In the genomic region with DNA sequence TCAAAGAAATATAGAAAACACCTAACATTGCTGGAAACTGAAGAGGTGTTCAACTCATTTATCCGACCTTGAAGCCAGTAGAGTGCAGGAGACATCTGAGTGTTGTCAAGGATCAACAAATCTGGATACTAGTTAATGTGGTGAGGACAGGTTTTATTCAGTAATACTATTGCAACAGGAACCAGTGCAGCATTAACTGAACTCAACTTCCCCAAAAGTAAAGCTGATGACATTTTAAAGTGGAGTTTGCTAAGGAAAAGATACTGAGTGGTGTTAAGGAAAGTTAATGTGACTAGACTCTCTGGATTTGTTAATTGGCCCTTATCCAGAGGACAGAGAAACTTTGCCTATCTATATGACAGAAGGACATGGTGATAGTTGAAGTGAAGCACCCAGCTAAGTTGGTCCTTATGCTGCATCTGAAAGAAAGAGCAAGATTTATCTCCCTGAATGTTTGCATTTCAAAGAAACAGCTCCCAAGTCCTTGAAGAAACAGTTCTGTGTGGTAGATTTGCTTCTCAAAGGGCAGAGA, we compare ENCODE assay signal across 22 cellular contexts. TPM values are rescaled to one million over a fixed set of nuclear protein-coding genes. Genes with fewer than 3 reads are reported as not detected.
A peak's percentile ranks its signal among the peaks of the same experiment; 100 is the strongest.
DNase-seq lines count a peak whose midpoint lies in the region; ATAC-seq and TF ChIP-seq lines count a peak whose summit lies in the region.
"Had no signal": no experiment of that assay in that cellular context is flagged by ENCODE, and none has a peak within 500 bp of the region (broad histone marks: within the 10 kb centered on the region; RNA-seq: fewer than 3 reads in every experiment).

No MANE protein-coding gene starts in this region.

- H3K36me3 ChIP-seq in HUES6 (ENCODE audit: control insufficient read depth, insufficient read depth, low read length): no peaks in the 10 kb centered on the region
- H3K36me3 ChIP-seq: heart left ventricle had no signal

- no peaks in the 10 kb centered on the region for H3K36me3 Mint-ChIP-seq in WTC11
- no peaks in the 10 kb centered on the region for H3K36me3 Mint-ChIP-seq in activated CD4-positive, alpha-beta T cell treated with anti-CD3 and anti-CD28 coated beads for 36 hours (ENCODE audit: low read depth)
- no peaks in the 10 kb centered on the region for H3K36me3 Mint-ChIP-seq in activated CD8-positive, alpha-beta T cell treated with anti-CD3 and anti-CD28 coated beads for 36 hours (ENCODE audit: low read depth)
- H3K36me3 Mint-ChIP-seq: mesothelial cell of epicardium had no signal

- H3K27me3 ChIP-seq in HUES6 (ENCODE audit: control insufficient read depth, insufficient read depth, low read length): no peaks in the 10 kb centered on the region
- H3K27me3 ChIP-seq: heart left ventricle had no signal

- intact Hi-C loops in sciatic nerve (cut with DNase I): no loop called here
- intact Hi-C loops in activated CD4-positive, alpha-beta T cell treated with anti-CD3 and anti-CD28 coated beads for 36 hours (cut with DNase I, micrococcal nuclease): no loop called here
- intact Hi-C loops in activated CD8-positive, alpha-beta T cell treated with anti-CD3 and anti-CD28 coated beads for 36 hours (cut with micrococcal nuclease): loop anchor here (10.0 kb wide), 2 partner anchors 186 to 386 kb away; no protein-coding TSS in a partner anchor

- peaks cover 42% of the 10 kb centered on the region for H3K4me1 ChIP-seq in HUES6 (ENCODE audit: control insufficient read depth, insufficient read depth, low read length)

- peak overlapping the region; percentile 67 for H3K27ac Mint-ChIP-seq in WTC11
- no peak overlapping the region for H3K27ac Mint-ChIP-seq in activated CD4-positive, alpha-beta T cell treated with anti-CD3 and anti-CD28 coated beads for 36 hours
- H3K27ac Mint-ChIP-seq in activated CD8-positive, alpha-beta T cell treated with anti-CD3 and anti-CD28 coated beads for 36 hours: no peak overlapping the region
- H3K27ac Mint-ChIP-seq: mesothelial cell of epicardium, T-helper 17 cell had no signal

- no peak overlapping the region for H3K4me3 ChIP-seq in HUES6 (ENCODE audit: low read depth, low read length)
- H3K4me3 ChIP-seq: heart left ventricle had no signal

- 0 out of 2 replicates have a peak overlapping the region, but pooled peaks have one; percentile 1 for H3K4me3 Mint-ChIP-seq in WTC11
- H3K4me3 Mint-ChIP-seq in activated CD4-positive, alpha-beta T cell treated with anti-CD3 and anti-CD28 coated beads for 36 hours: no peak overlapping the region
- H3K4me3 Mint-ChIP-seq in activated CD8-positive, alpha-beta T cell treated with anti-CD3 and anti-CD28 coated beads for 36 hours: no peak overlapping the region
- H3K4me3 Mint-ChIP-seq: central memory CD8-positive, alpha-beta T cell; HFFc6; mesothelial cell of epicardium; neural crest cell; T-helper 17 cell had no signal

- DNase-seq in NOMO-1 (lab: John Stamatoyannopoulos, UW; ENCODE audit: unreplicated experiment in 2 of 2): peak; percentile 41 to 84
- DNase-seq in WTC11 (ENCODE audit: low spot score): no peak
- DNase-seq in sciatic nerve (ENCODE audit: low spot score): no peak
- DNase-seq in activated CD4-positive, alpha-beta T cell treated with anti-CD3 and anti-CD28 coated beads for 36 hours: no peak
- DNase-seq in activated CD8-positive, alpha-beta T cell treated with anti-CD3 and anti-CD28 coated beads for 36 hours: no peak
- DNase-seq in SHP77 treated with DMSO at 0.1 percent for 48 hours (lab: John Stamatoyannopoulos, UW): no peak
- DNase-seq in HUDEP-2 (lab: John Stamatoyannopoulos, UW; ENCODE audit: unreplicated experiment in 76 of 76): no peak
- DNase-seq: activated effector memory CD4-positive, alpha-beta T cell treated with Interleukin-2 at 50 U/mL for 16 hours; COR-L47; effector memory CD4-positive, alpha-beta T cell; heart left ventricle; HFFc6; NCI-H1092 treated with DMSO at 0.1 percent for 48 hours; NCI-H2107; NCI-H524 treated with DMSO at 0.1 percent for 48 hours; retina; stimulated activated CD4-positive, alpha-beta T cell treated with anti-CD3 and anti-CD28 coated beads, Interleukin-1b, Interleukin-23, amount 100 ng/mL, for 48 hours; T-helper 17 cell had no signal

- H3K27me3 Mint-ChIP-seq in WTC11 (ENCODE audit: low read depth): no peaks in the 10 kb centered on the region
- H3K27me3 Mint-ChIP-seq in activated CD4-positive, alpha-beta T cell treated with anti-CD3 and anti-CD28 coated beads for 36 hours: peaks cover 8% of the 10 kb centered on the region
- H3K27me3 Mint-ChIP-seq in activated CD8-positive, alpha-beta T cell treated with anti-CD3 and anti-CD28 coated beads for 36 hours: peaks cover 8% of the 10 kb centered on the region

- H3K9me3 ChIP-seq in HUES6 (ENCODE audit: control insufficient read depth, insufficient read depth, low read depth, low read length): no peaks in the 10 kb centered on the region
- H3K9me3 ChIP-seq: heart left ventricle had no signal

- H3K9me3 Mint-ChIP-seq in WTC11: no peaks in the 10 kb centered on the region
- no peaks in the 10 kb centered on the region for H3K9me3 Mint-ChIP-seq in activated CD4-positive, alpha-beta T cell treated with anti-CD3 and anti-CD28 coated beads for 36 hours (ENCODE audit: low read depth)
- no peaks in the 10 kb centered on the region for H3K9me3 Mint-ChIP-seq in activated CD8-positive, alpha-beta T cell treated with anti-CD3 and anti-CD28 coated beads for 36 hours
- H3K9me3 Mint-ChIP-seq: central memory CD8-positive, alpha-beta T cell; HFFc6; mesothelial cell of epicardium; neural crest cell had no signal

- CTCF ChIA-PET in WTC11 (lab: Charles Lee): interaction anchor here (1.0 to 1.9 kb wide), 5 partner anchors 9 to 121 kb away, joined by 3 to 5 read pairs (median 5); no protein-coding TSS in a partner anchor
- CTCF ChIA-PET in activated CD4-positive, alpha-beta T cell treated with anti-CD3 and anti-CD28 coated beads for 36 hours (lab: Charles Lee): interaction anchor here (1.6 to 3.5 kb wide), 3 partner anchors 9 to 102 kb away, joined by 3 to 17 read pairs (median 4); no protein-coding TSS in a partner anchor
- CTCF ChIA-PET in activated CD8-positive, alpha-beta T cell treated with anti-CD3 and anti-CD28 coated beads for 36 hours (lab: Charles Lee): interaction anchor here (1.0 to 2.2 kb wide), 3 partner anchors 8 to 22 kb away, joined by 3 to 13 read pairs (median 10); no protein-coding TSS in a partner anchor

- peak overlapping the region; percentile 61; the same call in 1 of the 2 replicates for H3K27ac ChIP-seq in HUES6 (ENCODE audit: low read depth, low read length)

- H3K4me1 Mint-ChIP-seq in WTC11: peaks cover 69% of the 10 kb centered on the region
- peaks cover 8% of the 10 kb centered on the region for H3K4me1 Mint-ChIP-seq in activated CD4-positive, alpha-beta T cell treated with anti-CD3 and anti-CD28 coated beads for 36 hours
- H3K4me1 Mint-ChIP-seq in activated CD8-positive, alpha-beta T cell treated with anti-CD3 and anti-CD28 coated beads for 36 hours (ENCODE audit: low read depth): peaks cover 13% of the 10 kb centered on the region
- H3K4me1 Mint-ChIP-seq: central memory CD8-positive, alpha-beta T cell had no signal

- H3K9ac ChIP-seq in HUES6 (ENCODE audit: low read length): no peak overlapping the region

- no peak for TF ChIP-seq CTCF in WTC11 (IDR thresholded peaks at IDR 0.05)
- TF ChIP-seq CTCF in activated CD8-positive, alpha-beta T cell treated with anti-CD3 and anti-CD28 coated beads for 36 hours (IDR thresholded peaks at IDR 0.05): no peak

- POLR2A ChIA-PET in WTC11 (lab: Charles Lee): no interaction called here
- POLR2A ChIA-PET in activated CD4-positive, alpha-beta T cell treated with anti-CD3 and anti-CD28 coated beads for 36 hours (lab: Charles Lee): no interaction called here
- POLR2A ChIA-PET in activated CD8-positive, alpha-beta T cell treated with anti-CD3 and anti-CD28 coated beads for 36 hours (lab: Charles Lee): interaction anchor here (0.9 kb wide), 1 partner anchor 118 kb away, joined by 3 read pairs; no protein-coding TSS in a partner anchor

- peak; percentile 24 for ATAC-seq in WTC11
- peak; percentile 40 for ATAC-seq in sciatic nerve
- no peak for ATAC-seq in activated CD4-positive, alpha-beta T cell treated with anti-CD3 and anti-CD28 coated beads for 36 hours
- ATAC-seq in activated CD8-positive, alpha-beta T cell treated with anti-CD3 and anti-CD28 coated beads for 36 hours: no peak
- ATAC-seq: T-helper 17 cell had no signal

TF ChIP-seq in WTC11, 78 proteins besides CTCF, POLR2A, EP300 and RAD21:
- TF ChIP-seq, protein P1, sequence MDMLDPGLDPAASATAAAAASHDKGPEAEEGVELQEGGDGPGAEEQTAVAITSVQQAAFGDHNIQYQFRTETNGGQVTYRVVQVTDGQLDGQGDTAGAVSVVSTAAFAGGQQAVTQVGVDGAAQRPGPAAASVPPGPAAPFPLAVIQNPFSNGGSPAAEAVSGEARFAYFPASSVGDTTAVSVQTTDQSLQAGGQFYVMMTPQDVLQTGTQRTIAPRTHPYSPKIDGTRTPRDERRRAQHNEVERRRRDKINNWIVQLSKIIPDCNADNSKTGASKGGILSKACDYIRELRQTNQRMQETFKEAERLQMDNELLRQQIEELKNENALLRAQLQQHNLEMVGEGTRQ (CRISPR knock-in tag; IDR thresholded peaks at IDR 0.05): no peak
- TF ChIP-seq ZNF219 (CRISPR knock-in tag; IDR thresholded peaks at IDR 0.05; ENCODE audit: borderline replicate concordance): no peak

RNA-seq across cellular contexts. Expression of a gene that starts 1.2 kb away (rescaled TPM):
- total RNA-seq in WTC11 (2021): 0.09 to 0.92 TPM (median 0.48 TPM) in 3 replicates
- 32.4 TPM for total RNA-seq in sciatic nerve
- total RNA-seq in activated CD4-positive, alpha-beta T cell treated with anti-CD3 and anti-CD28 coated beads for 36 hours: not detected
- not detected for total RNA-seq in activated CD8-positive, alpha-beta T cell treated with anti-CD3 and anti-CD28 coated beads for 36 hours
- total RNA-seq: HFFc6, mesothelial cell of epicardium, neural crest cell had no signal

RNA-seq across cellular contexts. Expression of a gene that starts 32.4 kb away (rescaled TPM):
- total RNA-seq in WTC11 (2021) (not detected in 3 replicates), sciatic nerve (13.7 TPM)
- not detected for total RNA-seq in activated CD4-positive, alpha-beta T cell treated with anti-CD3 and anti-CD28 coated beads for 36 hours
- total RNA-seq in activated CD8-positive, alpha-beta T cell treated with anti-CD3 and anti-CD28 coated beads for 36 hours: not detected
- total RNA-seq: neural crest cell, T-helper 17 cell had no signal

RNA-seq across cellular contexts. Expression of a gene that starts 40.8 kb away (rescaled TPM):
- 0.09 to 0.21 TPM in 2 of 3 replicates, not detected in the other for total RNA-seq in WTC11 (2021)
- 33.1 TPM for total RNA-seq in sciatic nerve
- not detected for total RNA-seq in activated CD4-positive, alpha-beta T cell treated with anti-CD3 and anti-CD28 coated beads for 36 hours
- not detected for total RNA-seq in activated CD8-positive, alpha-beta T cell treated with anti-CD3 and anti-CD28 coated beads for 36 hours
- total RNA-seq: neural crest cell had no signal

RNA-seq across cellular contexts. Expression of a gene that starts 47.7 kb away (rescaled TPM):
- total RNA-seq in WTC11 (2021) (not detected in 3 replicates), sciatic nerve (0.45 TPM)
- total RNA-seq in activated CD4-positive, alpha-beta T cell treated with anti-CD3 and anti-CD28 coated beads for 36 hours: not detected
- not detected for total RNA-seq in activated CD8-positive, alpha-beta T cell treated with anti-CD3 and anti-CD28 coated beads for 36 hours
- total RNA-seq: neural crest cell, T-helper 17 cell had no signal

Comparison
In these comparisons a context has a peak if more than half of its experiments do, and no peak if none do; other contexts are left out.
1. DNase-seq: peak in NOMO-1 (2 of 2); none in WTC11 (single experiment), sciatic nerve (single experiment), activated CD4-positive, alpha-beta T cell treated with anti-CD3 and anti-CD28 coated beads for 36 hours (single experiment), activated CD8-positive, alpha-beta T cell treated with anti-CD3 and anti-CD28 coated beads for 36 hours (single experiment), SHP77 treated with DMSO at 0.1 percent for 48 hours (single experiment) and HUDEP-2 (0 of 76).
2. ATAC-seq: peak in WTC11 (single experiment) and sciatic nerve (single experiment); none in activated CD4-positive, alpha-beta T cell treated with anti-CD3 and anti-CD28 coated beads for 36 hours (single experiment) and activated CD8-positive, alpha-beta T cell treated with anti-CD3 and anti-CD28 coated beads for 36 hours (single experiment).
3. RNA of a gene that starts 1.2 kb away (total RNA-seq): 32.4 TPM in sciatic nerve (single experiment); 0.09 to 0.92 TPM in WTC11, not detected in activated CD8-positive, alpha-beta T cell treated with anti-CD3 and anti-CD28 coated beads for 36 hours and not detected in activated CD4-positive, alpha-beta T cell treated with anti-CD3 and anti-CD28 coated beads for 36 hours; every median in the first group is over 10 times any median in the second.
4. RNA of a gene that starts 32.4 kb away (total RNA-seq): 13.7 TPM in sciatic nerve (single experiment); not detected in WTC11, not detected in activated CD4-positive, alpha-beta T cell treated with anti-CD3 and anti-CD28 coated beads for 36 hours and not detected in activated CD8-positive, alpha-beta T cell treated with anti-CD3 and anti-CD28 coated beads for 36 hours; every median in the first group is over 10 times any median in the second.
5. RNA of a gene that starts 40.8 kb away (total RNA-seq): 33.1 TPM in sciatic nerve (single experiment); 0.09 to 0.21 TPM in WTC11, not detected in activated CD4-positive, alpha-beta T cell treated with anti-CD3 and anti-CD28 coated beads for 36 hours and not detected in activated CD8-positive, alpha-beta T cell treated with anti-CD3 and anti-CD28 coated beads for 36 hours; every median in the first group is over 10 times any median in the second.